Comparison of ENCODE assay signal across 8 cellular contexts in genomic region chr11:2269601-2270321, GRCh38. TPM values are rescaled to one million over a fixed set of nuclear protein-coding genes. Genes with fewer than 3 reads are reported as not detected.
DNase-seq lines count a peak whose midpoint lies in the region; ATAC-seq and TF ChIP-seq lines count a peak whose summit lies in the region.

No MANE protein-coding gene starts in this region.

- DNase-seq in Ammon's horn (ENCODE audit: low spot score) (peak; percentile 35), LoVo (ENCODE audit: low spot score) (peak; percentile 24), activated T-cell treated with anti-CD3 and anti-CD28 coated beads for 48 hours (ENCODE audit: low read depth) (peak; percentile 51), fibroblast of mammary gland (ENCODE audit: low read depth) (peak; percentile 59), HuH-7.5 (ENCODE audit: low spot score) (no peak)
- peak in 9 of 10 donors; percentile 18 to 71 (median 40) for DNase-seq in naive thymus-derived CD8-positive, alpha-beta T cell

- H3K9me3 Mint-ChIP-seq in naive thymus-derived CD8-positive, alpha-beta T cell, result no peaks in the 10 kb centered on the region

- POLR2A ChIA-PET in naive thymus-derived CD8-positive, alpha-beta T cell (lab: Charles Lee), result interaction anchor here (0.7 to 1.4 kb wide), 5 partner anchors 31 to 83 kb away, joined by 3 to 6 read pairs (median 5); partner anchors contain the start of genes C11orf21 and TSPAN32

- peaks cover 15 to 41% (median 23%) of the 10 kb centered on the region in 4 donors for H3K4me1 Mint-ChIP-seq in naive thymus-derived CD8-positive, alpha-beta T cell

- peak; percentile 76 to 79 for ATAC-seq in naive thymus-derived CD8-positive, alpha-beta T cell
- ATAC-seq in HG02610 (IDR thresholded peaks at IDR 0.05; ENCODE audit: unreplicated experiment) (no peak), HG02840 (IDR thresholded peaks at IDR 0.05; ENCODE audit: low FRiP score, unreplicated experiment) (no peak)

- H3K36me3 Mint-ChIP-seq in naive thymus-derived CD8-positive, alpha-beta T cell, result no peaks in the 10 kb centered on the region

- H3K4me3 ChIP-seq in fibroblast of mammary gland (ENCODE audit: control insufficient read depth, low read depth, low read length), result no peak overlapping the region

- H3K27ac Mint-ChIP-seq in naive thymus-derived CD8-positive, alpha-beta T cell, result no peak overlapping the region

- no peak for TF ChIP-seq CTCF in fibroblast of mammary gland (conservative IDR thresholded peaks at IDR 0.05; ENCODE audit: control insufficient read depth, insufficient read depth, low read depth, low read length)

- H3K27me3 Mint-ChIP-seq in naive thymus-derived CD8-positive, alpha-beta T cell, result peaks cover 0 to 25% (median 4%) of the 10 kb centered on the region in 5 donors

- peak overlapping the region in 7 of 10 donors; percentile 41 to 76 (median 67) for H3K4me3 Mint-ChIP-seq in naive thymus-derived CD8-positive, alpha-beta T cell

RNA-seq across cellular contexts. Expression of gene ASCL2, which starts 0.6 kb away (rescaled TPM):
- under 1 TPM in 1 of 2 experiments, not detected in 1; 0.19 TPM for total RNA-seq in naive thymus-derived CD8-positive, alpha-beta T cell
- 1 to 10 TPM in 1 of 3 donors, under 1 TPM in 1, not detected in 1; 0.23 to 2.8 TPM for polyA plus RNA-seq in naive thymus-derived CD8-positive, alpha-beta T cell

RNA-seq across cellular contexts. Expression of gene C11orf21, which starts 32.0 kb away (rescaled TPM):
- total RNA-seq in naive thymus-derived CD8-positive, alpha-beta T cell, result 100 to 1,000 TPM; 113 to 115 TPM
- polyA plus RNA-seq in naive thymus-derived CD8-positive, alpha-beta T cell, result 10 to 100 TPM; 13.6 to 20.2 (median 20.2) TPM

RNA-seq across cellular contexts. Expression of gene TSPAN32, which starts 32.1 kb away (rescaled TPM):
- total RNA-seq in naive thymus-derived CD8-positive, alpha-beta T cell, result 100 to 1,000 TPM; 158 to 171 TPM
- polyA plus RNA-seq in naive thymus-derived CD8-positive, alpha-beta T cell, result 100 to 1,000 TPM in 1 of 3 donors, 10 to 100 TPM in 2; 58.5 to 124 (median 96.6) TPM

Comparison
In these comparisons a context has a peak if more than half of its experiments do, and no peak if none do; other contexts are left out.
1. ATAC-seq: peak in naive thymus-derived CD8-positive, alpha-beta T cell (2 of 2); none in HG02610 (single experiment) and HG02840 (single experiment).